31 cellular contexts compared by ENCODE assay signal in genomic region chr2:177506506-177506905, GRCh38.
"Had no signal": no experiment of that assay in that cellular context is flagged by ENCODE, and none has a peak within 500 bp of the region (broad histone marks: within the 10 kb centered on the region; RNA-seq: fewer than 3 reads in every experiment).

No MANE protein-coding gene starts in this region.

- H3K4me1 ChIP-seq: adrenal gland, body of pancreas, breast epithelium, heart left ventricle had no signal

- H3K27me3 ChIP-seq: adrenal gland, body of pancreas, breast epithelium, cardiac muscle cell, dorsolateral prefrontal cortex, heart left ventricle had no signal

- ATAC-seq: activated CD4-positive, alpha-beta T cell treated with anti-CD3 and anti-CD28 coated beads for 36 hours; activated CD8-positive, alpha-beta memory T cell treated with anti-CD3 and anti-CD28 coated beads, Interleukin-2, amount 10 ng/mL, durations not matched to agents 7 days and 5 days; activated CD8-positive, alpha-beta T cell treated with anti-CD3 and anti-CD28 coated beads, Interleukin-2, amount 10 ng/mL, durations not matched to agents 7 days and 5 days; activated naive CD8-positive, alpha-beta T cell treated with anti-CD3 and anti-CD28 coated beads, Interleukin-2, amount 50 U/mL, for 24 hours; body of pancreas; esophagus mucosa; heart left ventricle; T-cell had no signal

- DNase-seq: activated CD4-positive, alpha-beta memory T cell treated with anti-CD3 and anti-CD28 coated beads for 36 hours; activated CD4-positive, alpha-beta T cell treated with anti-CD3 and anti-CD28 coated beads for 36 hours; activated CD4-positive, alpha-beta T cell treated with anti-CD3 and anti-CD28 coated beads, Interleukin-2, amount 10 ng/mL, durations not matched to agents 24 days and 14 days; activated CD4-positive, CD25-positive, alpha-beta regulatory T cell; activated CD4-positive, CD25-positive, alpha-beta regulatory T cell treated with anti-CD3 and anti-CD28 coated beads, Interleukin-2, amount 50 U/mL, for 72 hours; activated CD8-positive, alpha-beta memory T cell treated with anti-CD3 and anti-CD28 coated beads, Interleukin-2, amount 10 ng/mL, durations not matched to agents 7 days and 5 days; activated CD8-positive, alpha-beta memory T cell treated with anti-CD3 and anti-CD28 coated beads, Interleukin-2, amount 50 U/mL, for 4 hours; activated CD8-positive, alpha-beta T cell treated with anti-CD3 and anti-CD28 coated beads, Interleukin-2, amount 10 ng/mL, durations not matched to agents 7 days and 5 days; activated effector memory CD4-positive, alpha-beta T cell treated with anti-CD3 and anti-CD28 coated beads, Interleukin-2, amount 50 U/mL, for 16 hours; activated naive CD4-positive, alpha-beta T cell treated with anti-CD3 and anti-CD28 coated beads for 36 hours; activated naive CD8-positive, alpha-beta T cell treated with anti-CD3 and anti-CD28 coated beads for 36 hours; activated naive CD8-positive, alpha-beta T cell treated with anti-CD3 and anti-CD28 coated beads, Interleukin-2, amount 50 U/mL, for 24 hours; activated T-cell treated with anti-CD3 and anti-CD28 coated beads, Interleukin-2, amount 50 U/mL, for 1 hour; activated T-cell treated with anti-CD3 and anti-CD28 coated beads, Interleukin-2, amount 50 U/mL, for 48 hours; adrenal gland; amygdala; aorta; body of pancreas; central memory CD4-positive, alpha-beta T cell; cerebellar nuclear complex; dorsolateral prefrontal cortex; effector memory CD4-positive, alpha-beta T cell; endodermal cell; foreskin fibroblast; glutamatergic neuron; heart left ventricle; T-cell had no signal

- H3K27ac ChIP-seq: adrenal gland, body of pancreas, breast epithelium, cardiac muscle cell, coronary artery, dorsolateral prefrontal cortex, heart left ventricle had no signal

- H3K9me3 ChIP-seq: body of pancreas, breast epithelium, heart left ventricle had no signal

- H3K36me3 ChIP-seq: adrenal gland, breast epithelium had no signal

- H3K4me3 ChIP-seq: adrenal gland, body of pancreas, breast epithelium, cardiac muscle cell, coronary artery, dorsolateral prefrontal cortex, heart left ventricle had no signal
